16 cellular contexts compared by ENCODE assay signal in the genomic region with DNA sequence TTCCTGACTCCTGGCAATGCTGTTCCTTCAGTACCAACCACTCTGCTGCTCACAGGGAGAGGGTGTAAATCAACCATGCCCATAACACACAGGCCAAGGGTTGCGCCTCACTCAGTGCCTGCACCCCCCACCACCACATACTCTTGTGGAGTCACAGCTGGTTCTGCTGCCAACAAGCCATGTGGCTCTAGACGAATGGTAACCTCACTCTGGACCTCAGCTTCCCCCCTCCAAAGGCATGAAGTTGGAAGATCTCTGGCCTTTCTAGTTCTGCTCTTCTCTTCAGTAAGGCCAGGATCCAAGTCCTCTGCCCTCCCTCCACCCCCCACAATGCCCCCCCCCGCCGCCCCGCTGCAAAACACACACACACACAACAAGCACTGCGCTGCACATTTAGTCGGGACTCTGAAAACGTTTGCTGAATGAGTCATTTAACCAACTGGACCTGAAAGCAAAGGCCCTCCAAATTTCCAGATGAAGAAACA. TPM values are rescaled to one million over a fixed set of nuclear protein-coding genes. Genes with fewer than 3 reads are reported as not detected.
DNase-seq lines count a peak whose midpoint lies in the region; ATAC-seq, FAIRE-seq and TF ChIP-seq lines count a peak whose summit lies in the region.
"Had no signal": no experiment of that assay in that cellular context is flagged by ENCODE, and none has a peak within 500 bp of the region (broad histone marks: within the 10 kb centered on the region; RNA-seq: fewer than 3 reads in every experiment).

No MANE protein-coding gene starts in this region.

- H3K4me3 ChIP-seq in astrocyte (ENCODE audit: insufficient read depth, low read depth, low read length) (peak overlapping the region; percentile 23), mesenchymal stem cell (ENCODE audit: insufficient read depth in 1 of 2, low read depth in 1 of 2, low read length in 2 of 2) (no peak overlapping the region)
- H3K4me3 ChIP-seq: GM12878, heart left ventricle, ovary had no signal

- H3K27ac ChIP-seq in astrocyte (ENCODE audit: low read depth, low read length): peak overlapping the region; percentile 72
- peak overlapping the region; percentile 85 for H3K27ac ChIP-seq in mesenchymal stem cell (ENCODE audit: low read length, poor library complexity, severe bottlenecking)
- H3K27ac ChIP-seq: heart left ventricle, ovary had no signal

- H3K14ac ChIP-seq in mesenchymal stem cell (ENCODE audit: low read length in 2 of 2): no peak overlapping the region

- no peak overlapping the region for H2BK15ac ChIP-seq in mesenchymal stem cell (ENCODE audit: low read depth, poor library complexity, severe bottlenecking)

- no peak for FAIRE-seq in H54 (lab: Jason Lieb, UNC)
- no peak for FAIRE-seq in astrocyte (lab: Jason Lieb, UNC)
- FAIRE-seq: GM12878, H1 had no signal

- peak overlapping the region; percentile 36 for H4K91ac ChIP-seq in mesenchymal stem cell (ENCODE audit: low read length)

- no peaks in the 10 kb centered on the region for H3K36me3 Mint-ChIP-seq in astrocyte (ENCODE audit: low read depth, unreplicated experiment)

- peak; percentile 27 for DNase-seq in AG09319 (ENCODE audit: extremely low read depth, low read depth)
- peak; percentile 79 for DNase-seq in H54 (ENCODE audit: insufficient read length, low spot score)
- DNase-seq in astrocyte (ENCODE audit: low read depth): peak; percentile 90
- peak; percentile 30 for DNase-seq in mesenchymal stem cell
- no peak for DNase-seq in activated T-cell treated with anti-CD3 and anti-CD28 coated beads for 4 hours
- DNase-seq in GM10248 (ENCODE audit: extremely low spot score): no peak
- DNase-seq: activated gamma-delta T cell; Caco-2; heart left ventricle; NCI-H1694 treated with DMSO at 0.1 percent for 48 hours; ovary; stimulated activated naive CD8-positive, alpha-beta T cell treated with anti-CD3 and anti-CD28 coated beads, Interleukin-15, Interleukin-2, amounts not matched to agents 100 U/mL and 50 U/mL, for 24 hours had no signal

- H3K18ac ChIP-seq in mesenchymal stem cell (ENCODE audit: low read depth in 1 of 2, low read length in 2 of 2): no peak overlapping the region

- H4K20me1 ChIP-seq in astrocyte (ENCODE audit: insufficient read depth, low read length): no peaks in the 10 kb centered on the region

- no peaks in the 10 kb centered on the region for H3K36me3 ChIP-seq in astrocyte (ENCODE audit: insufficient read depth, low read length)
- H3K36me3 ChIP-seq in mesenchymal stem cell (ENCODE audit: control insufficient read depth in 1 of 2, insufficient read depth in 2 of 2, low read depth in 1 of 2, low read length in 2 of 2): no peaks in the 10 kb centered on the region
- H3K36me3 ChIP-seq: heart left ventricle, ovary had no signal

- no peak overlapping the region for H3K4me3 Mint-ChIP-seq in astrocyte (ENCODE audit: unreplicated experiment)

- H4K8ac ChIP-seq in mesenchymal stem cell (ENCODE audit: low read length): no peak overlapping the region

- no peaks in the 10 kb centered on the region for H3K79me1 ChIP-seq in mesenchymal stem cell (replicated peaks; ENCODE audit: low read length, poor library complexity, severe bottlenecking)

- TF ChIP-seq POLR2A in H54 (IDR thresholded peaks at IDR 0.05; ENCODE audit: low read depth, low read length): no peak

- H3K4ac ChIP-seq in mesenchymal stem cell (ENCODE audit: low read depth in 1 of 2, low read length in 2 of 2): no peak overlapping the region

- peak overlapping the region; percentile 82 for H3K4me2 ChIP-seq in astrocyte (ENCODE audit: low read length)
- peak overlapping the region; percentile 23 for H3K4me2 ChIP-seq in mesenchymal stem cell (ENCODE audit: low read length, poor library complexity, severe bottlenecking)

- TF ChIP-seq CTCF in AG09319 (IDR thresholded peaks at IDR 0.05; ENCODE audit: low read depth, low read length) (no peak), astrocyte (IDR thresholded peaks at IDR 0.05; ENCODE audit: insufficient read depth, low read depth, low read length) (no peak), GM10248 (IDR thresholded peaks at IDR 0.05; ENCODE audit: control extremely low read depth, extremely low read depth, low read depth, missing control alignments) (no peak)

- H2BK120ac ChIP-seq in mesenchymal stem cell (ENCODE audit: low read depth, low read length): no peak overlapping the region

- peaks cover 6% of the 10 kb centered on the region for H3K9me3 Mint-ChIP-seq in astrocyte (ENCODE audit: unreplicated experiment)

- H3K9me3 ChIP-seq in astrocyte (ENCODE audit: insufficient read depth, low read depth, low read length): no peaks in the 10 kb centered on the region
- H3K9me3 ChIP-seq in mesenchymal stem cell (ENCODE audit: control insufficient read depth, low read length): no peaks in the 10 kb centered on the region
- H3K9me3 ChIP-seq: Caco-2, ovary had no signal

- H2BK5ac ChIP-seq in mesenchymal stem cell (ENCODE audit: low read depth, low read length, poor library complexity, severe bottlenecking): no peak overlapping the region

- 57% methylated on average over 6 of the region's 8 CpGs for WGBS in mesenchymal stem cell

- H3K9ac ChIP-seq in astrocyte (ENCODE audit: low read length) (peak overlapping the region; percentile 54), mesenchymal stem cell (ENCODE audit: low read length) (no peak overlapping the region)

- H2BK12ac ChIP-seq in mesenchymal stem cell (ENCODE audit: low read length in 2 of 2): no peak overlapping the region

- CTCF ChIA-PET in GM10248 (lab: Yijun Ruan, JAX): interaction anchor here (0.9 kb wide), 1 partner anchor 9 kb away, joined by 4 read pairs; no protein-coding TSS in a partner anchor

- peaks cover 28% of the 10 kb centered on the region for H3K27me3 Mint-ChIP-seq in astrocyte (ENCODE audit: low read depth, unreplicated experiment)

- H3K4me1 Mint-ChIP-seq in astrocyte (ENCODE audit: low read depth, unreplicated experiment): peaks cover 6% of the 10 kb centered on the region

- H3K23ac ChIP-seq in mesenchymal stem cell (ENCODE audit: low read length in 2 of 2): no peak overlapping the region

- ATAC-seq in GM18519 (IDR thresholded peaks at IDR 0.05; ENCODE audit: low FRiP score, unreplicated experiment): no peak
- no peak for ATAC-seq in GM21390 (IDR thresholded peaks at IDR 0.05; ENCODE audit: unreplicated experiment)
- ATAC-seq: GM12878; heart left ventricle; stimulated activated naive CD8-positive, alpha-beta T cell treated with anti-CD3 and anti-CD28 coated beads, Interleukin-15, Interleukin-2, amounts not matched to agents 100 U/mL and 50 U/mL, for 24 hours had no signal

- H2AK5ac ChIP-seq in mesenchymal stem cell (ENCODE audit: low read length, severe bottlenecking): no peak overlapping the region

- peak overlapping the region; percentile 38 for H3K27ac Mint-ChIP-seq in astrocyte (ENCODE audit: unreplicated experiment)

- POLR2A ChIA-PET in GM10248 (lab: Yijun Ruan, JAX): no interaction called here

- H3K79me2 ChIP-seq in astrocyte (ENCODE audit: insufficient read depth, low read length): peaks cover 30% of the 10 kb centered on the region

- no peaks in the 10 kb centered on the region for H3K27me3 ChIP-seq in astrocyte (ENCODE audit: insufficient read depth, low read length)
- H3K27me3 ChIP-seq in mesenchymal stem cell (ENCODE audit: control insufficient read depth in 1 of 2, insufficient read depth in 1 of 2, low read length in 2 of 2): peaks cover 0 to 42% of the 10 kb centered on the region in 2 experiments
- H3K27me3 ChIP-seq: ovary had no signal

- peak overlapping the region; percentile 73 for H2AFZ ChIP-seq in astrocyte (ENCODE audit: low read depth, low read length)
- no peak overlapping the region for H2AFZ ChIP-seq in mesenchymal stem cell (ENCODE audit: low read depth, low read length)

- H3K4me1 ChIP-seq in astrocyte (ENCODE audit: insufficient read depth, low read length) (peaks cover 42% of the 10 kb centered on the region), mesenchymal stem cell (ENCODE audit: control insufficient read depth, insufficient read depth, low read depth, low read length) (peaks cover 23% of the 10 kb centered on the region)
- H3K4me1 ChIP-seq: Caco-2 had no signal

RNA-seq across cellular contexts. Expression of a gene that starts 1.7 kb away (rescaled TPM):
- total RNA-seq in astrocyte: 0.07 TPM in 1 of 2 replicates, not detected in the other
- polyA plus RNA-seq in mesenchymal stem cell (2013, experiment 1 of 2): 0.29 TPM
- polyA plus RNA-seq in mesenchymal stem cell (2013, experiment 2 of 2): 0.29 TPM
- total RNA-seq: Caco-2, GM12878 had no signal
- polyA plus RNA-seq: GM12878 had no signal

Comparison
In these comparisons a context has a peak if more than half of its experiments do, and no peak if none do; other contexts are left out.
1. DNase-seq: peak in AG09319 (single experiment), H54 (single experiment), astrocyte (single experiment) and mesenchymal stem cell (single experiment); none in activated T-cell treated with anti-CD3 and anti-CD28 coated beads for 4 hours (single experiment) and GM10248 (single experiment).